ENCODE assay signal across 17 cellular contexts in genomic region chr18:57657566-57657965, GRCh38.
"Had no signal": no experiment of that assay in that cellular context is flagged by ENCODE, and none has a peak within 500 bp of the region (broad histone marks: within the 10 kb centered on the region; RNA-seq: fewer than 3 reads in every experiment).

No MANE protein-coding gene starts in this region.

- H3K27ac ChIP-seq: foreskin keratinocyte, vagina had no signal

- ATAC-seq: effector memory CD8-positive, alpha-beta T cell; foreskin keratinocyte; left colon; stimulated activated naive CD8-positive, alpha-beta T cell treated with anti-CD3 and anti-CD28 coated beads, Interleukin-15, amount 100 ng/mL, for 72 hours had no signal

- DNase-seq: activated B cell treated with CpG ODN at 0.5 μM for 24 hours; activated CD4-positive, alpha-beta T cell treated with anti-CD3 and anti-CD28 coated beads, Interleukin-2, amount 10 ng/mL, durations not matched to agents 24 days and 14 days; activated naive CD4-positive, alpha-beta T cell; caudate nucleus; cortex of kidney; effector memory CD8-positive, alpha-beta T cell; erythroblast; foreskin keratinocyte; heart left ventricle; left colon; mesendoderm; nephron progenitor cell; stimulated activated CD4-positive, alpha-beta T cell treated with anti-CD3 and anti-CD28 coated beads, Interleukin-15, amount 100 ng/mL, for 24 hours; stimulated activated CD4-positive, alpha-beta T cell treated with anti-CD3 and anti-CD28 coated beads, Interleukin-4, amount 100 ng/mL, for 24 hours; stimulated activated naive CD8-positive, alpha-beta T cell treated with anti-CD3 and anti-CD28 coated beads, Interleukin-15, amount 100 ng/mL, for 72 hours; thyroid gland had no signal

- H3K4me1 ChIP-seq: foreskin keratinocyte, vagina had no signal

- H3K4me3 ChIP-seq: heart left ventricle, thyroid gland, vagina had no signal

- H3K9me3 ChIP-seq: thyroid gland, vagina had no signal

- H3K27me3 ChIP-seq: foreskin keratinocyte, heart left ventricle, thyroid gland, vagina had no signal
